In the genomic region with DNA sequence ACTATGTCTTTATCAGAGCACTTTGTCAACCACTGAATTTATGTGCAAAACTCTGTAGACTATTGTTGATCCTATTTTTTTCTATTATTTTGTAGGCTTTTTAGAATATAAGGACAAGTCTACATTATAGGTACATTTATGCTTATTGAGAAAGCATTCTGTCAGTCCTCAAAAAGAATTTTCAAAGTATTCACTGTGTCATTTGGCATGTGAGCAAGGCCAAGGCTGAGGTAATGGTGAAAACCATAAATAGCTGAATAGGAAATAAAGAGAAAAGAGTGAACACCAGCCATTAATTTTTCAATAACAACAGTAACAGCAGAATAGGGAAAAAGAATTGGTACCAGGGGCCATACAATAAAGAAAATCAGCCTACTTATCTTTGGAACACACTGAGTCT, we compare ENCODE assay signal across 16 cellular contexts.
"Had no signal": no experiment of that assay in that cellular context is flagged by ENCODE, and none has a peak within 500 bp of the region (broad histone marks: within the 10 kb centered on the region; RNA-seq: fewer than 3 reads in every experiment).

No MANE protein-coding gene starts in this region.

- DNase-seq: activated CD4-positive, alpha-beta T cell treated with anti-CD3 and anti-CD28 coated beads, Interleukin-2, amount 50 U/mL, for 1 hour; activated gamma-delta T cell; amniotic stem cell; mammary epithelial cell; posterior cingulate gyrus; retina; stimulated activated CD4-positive, alpha-beta T cell treated with anti-CD3 and anti-CD28 coated beads, Interleukin-15, amount 100 ng/mL, for 24 hours; stimulated activated CD4-positive, alpha-beta T cell treated with anti-CD3 and anti-CD28 coated beads, Interleukin-4, amount 100 ng/mL, for 1 hour; stimulated activated naive B cell treated with anti-CD40 and anti-IgM and Interleukin-4, amounts not matched to agents 10 μg/mL and 1 μg/mL and 100 μg/mL, for 72 hours; SW 1271; tibial artery had no signal

- H3K27me3 ChIP-seq: tibial artery, vagina had no signal

- FAIRE-seq: keratinocyte had no signal

- H3K4me3 ChIP-seq: tibial artery, vagina had no signal

- H3K4me1 ChIP-seq: vagina had no signal

- H3K4me3 Mint-ChIP-seq: natural killer cell treated with Interleukin-12 subunit alpha and Interleukin-12 subunit beta and Interleukin-15 and Interleukin-18, amount 100 ng/mL, for 72 hours; stimulated activated naive B cell treated with anti-CD40 and anti-IgM and Interleukin-4, amounts not matched to agents 10 μg/mL and 1 μg/mL and 100 μg/mL, for 72 hours had no signal

- H3K27me3 Mint-ChIP-seq: natural killer cell treated with Interleukin-12 subunit alpha and Interleukin-12 subunit beta and Interleukin-15 and Interleukin-18, amount 100 ng/mL, for 72 hours; stimulated activated naive B cell treated with anti-CD40 and anti-IgM and Interleukin-4, amounts not matched to agents 10 μg/mL and 1 μg/mL and 100 μg/mL, for 72 hours had no signal

- ATAC-seq: left lobe of liver; natural killer cell treated with Interleukin-12 subunit alpha and Interleukin-12 subunit beta and Interleukin-15 and Interleukin-18, amount 100 ng/mL, for 72 hours; stimulated activated naive B cell treated with anti-CD40 and anti-IgM and Interleukin-4, amounts not matched to agents 10 μg/mL and 1 μg/mL and 100 μg/mL, for 72 hours had no signal

- H3K9me3 ChIP-seq: tibial artery, vagina had no signal

- H3K27ac ChIP-seq: vagina had no signal

- H3K9me3 Mint-ChIP-seq: activated naive CD4-positive, alpha-beta T cell treated with anti-CD3 and anti-CD28 coated beads, Interleukin-2, amount 50 U/mL, for 72 hours; natural killer cell treated with Interleukin-12 subunit alpha and Interleukin-12 subunit beta and Interleukin-15 and Interleukin-18, amount 100 ng/mL, for 72 hours; stimulated activated naive B cell treated with anti-CD40 and anti-IgM and Interleukin-4, amounts not matched to agents 10 μg/mL and 1 μg/mL and 100 μg/mL, for 72 hours had no signal

- H3K27ac Mint-ChIP-seq: natural killer cell treated with Interleukin-12 subunit alpha and Interleukin-12 subunit beta and Interleukin-15 and Interleukin-18, amount 100 ng/mL, for 72 hours; stimulated activated naive B cell treated with anti-CD40 and anti-IgM and Interleukin-4, amounts not matched to agents 10 μg/mL and 1 μg/mL and 100 μg/mL, for 72 hours had no signal
